Comparison of ENCODE assay signal across 2 cellular contexts in the genomic region with DNA sequence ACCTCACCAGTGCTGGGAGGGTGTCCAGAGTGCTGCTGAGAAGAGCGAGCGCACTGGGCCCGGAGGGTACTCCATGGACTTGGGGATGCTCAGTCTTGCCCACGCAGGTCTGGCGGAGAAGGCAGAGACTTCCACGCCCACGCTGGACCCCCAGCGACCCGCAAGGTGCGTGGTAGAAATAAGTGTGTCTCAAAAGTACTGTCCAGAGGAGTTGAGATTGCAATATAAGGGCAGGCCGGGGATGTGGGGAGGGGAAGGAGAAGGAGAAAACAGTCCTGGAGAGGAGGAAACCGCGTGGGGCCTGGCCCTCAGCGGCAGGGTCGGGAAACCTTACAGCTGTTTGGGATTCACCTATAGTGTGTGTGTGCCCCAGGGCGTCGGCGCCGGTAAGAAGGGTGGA.
TF ChIP-seq lines count a peak whose summit lies in the region.

No MANE protein-coding gene starts in this region.

TF ChIP-seq in GM23338, 12 proteins besides CTCF, POLR2A, EP300 and RAD21 (continues in another document):
- TF ChIP-seq POLR2AphosphoS5 (IDR thresholded peaks at IDR 0.05; ENCODE audit: low read depth) = no peak
- no peak for TF ChIP-seq REST (IDR thresholded peaks at IDR 0.05; ENCODE audit: unreplicated experiment)
- TF ChIP-seq ZNF114 (CRISPR knock-in tag; IDR thresholded peaks at IDR 0.05) = no peak
- no peak for TF ChIP-seq JUNB (IDR thresholded peaks at IDR 0.05; ENCODE audit: unreplicated experiment)
- TF ChIP-seq ZNF462 (CRISPR knock-in tag; IDR thresholded peaks at IDR 0.05) = no peak
- TF ChIP-seq EZH2phosphoT487 (IDR thresholded peaks at IDR 0.05; ENCODE audit: unreplicated experiment) = no peak
- TF ChIP-seq NANOG (IDR thresholded peaks at IDR 0.05; ENCODE audit: borderline replicate concordance) = no peak
- TF ChIP-seq ZNF331 (CRISPR knock-in tag; IDR thresholded peaks at IDR 0.05; ENCODE audit: low read depth) = no peak
- TF ChIP-seq STAT1 (IDR thresholded peaks at IDR 0.05; ENCODE audit: unreplicated experiment) = no peak
- TF ChIP-seq EZH2 (IDR thresholded peaks at IDR 0.05; ENCODE audit: low read depth, unreplicated experiment) = no peak

TF ChIP-seq in H1, 55 proteins besides CTCF, POLR2A, EP300 and RAD21:
- TF ChIP-seq NRF1 (IDR thresholded peaks at IDR 0.05; ENCODE audit: low read depth, low read length) = no peak
- TF ChIP-seq RXRA (IDR thresholded peaks at IDR 0.05; ENCODE audit: insufficient read depth, low read depth, low read length) = no peak
- TF ChIP-seq CREB1 (IDR thresholded peaks at IDR 0.05) = no peak
- peak; percentile 37 for TF ChIP-seq RNF2 (IDR thresholded peaks at IDR 0.05; ENCODE audit: borderline replicate concordance, low read depth, low read length, missing control alignments, poor library complexity, severe bottlenecking)
